Comparison of ENCODE assay signal across 8 cellular contexts in genomic region chr5:39547548-39548154, GRCh38.
DNase-seq lines count a peak whose midpoint lies in the region; ATAC-seq, FAIRE-seq and TF ChIP-seq lines count a peak whose summit lies in the region.

No MANE protein-coding gene starts in this region.

- no peak overlapping the region for H3K27ac ChIP-seq in adrenal gland
- H3K27ac ChIP-seq in gastrocnemius medialis, result no peak overlapping the region

- TF ChIP-seq POLR2A in adrenal gland (IDR thresholded peaks at IDR 0.05), result no peak
- TF ChIP-seq POLR2A in gastrocnemius medialis (IDR thresholded peaks at IDR 0.05), result no peak

- intact Hi-C loops in adrenal gland (cut with DNase I) (loop anchor here (5.0 kb wide), 3 partner anchors 125 to 170 kb away; partner anchors contain the start of gene DAB2 (in 1 of the 2)), left ventricle myocardium superior (cut with micrococcal nuclease) (loop anchor here (2.0 kb wide), 1 partner anchor 171 kb away; no protein-coding TSS in a partner anchor), gastrocnemius medialis (cut with DNase I; ENCODE audit: low total_unique reads) (loop anchor here (1.0 kb wide), 1 partner anchor 171 kb away; no protein-coding TSS in a partner anchor)

- ATAC-seq in left ventricle myocardium superior, result peak; percentile 85
- ATAC-seq in gastrocnemius medialis, result peak; percentile 64 to 65
- no peak for ATAC-seq in HG03439 (IDR thresholded peaks at IDR 0.05; ENCODE audit: unreplicated experiment)

- DNase-seq in A172 (ENCODE audit: low spot score) (peak; percentile 63), NCI-H2081 (lab: John Stamatoyannopoulos, UW) (peak; percentile 80), adrenal gland (peak in 5 of 7 donors; percentile 32 to 66 (median 50)), left ventricle myocardium superior (no peak), gastrocnemius medialis (peak in 1 of 2 donors; percentile 11), DMS79 treated with DMSO at 0.1 percent for 48 hours (lab: John Stamatoyannopoulos, UW) (no peak)

- FAIRE-seq in G401.6 (lab: Jason Lieb, UNC), result peak; percentile 3

- H3K4me1 ChIP-seq in adrenal gland (replicated peaks in 1 of 2) (no peaks in the 10 kb centered on the region), gastrocnemius medialis (peaks cover 0 to 1% of the 10 kb centered on the region in 2 donors)

- in situ Hi-C loops in gastrocnemius medialis (cut with MboI; ENCODE audit: low sequenced_read_pairs in 4 of 4), result loop anchor here (5.0 to 25.0 kb wide), 5 partner anchors 160 to 333 kb away; partner anchors contain the start of gene FYB1 (in 1 of the 4)

- H3K4me3 ChIP-seq in adrenal gland (peak overlapping the region in 1 of 4 donors; percentile 45), gastrocnemius medialis (peak overlapping the region in 1 of 4 donors; percentile 7)

- H3K36me3 ChIP-seq in adrenal gland (replicated peaks in 1 of 2) (no peaks in the 10 kb centered on the region), gastrocnemius medialis (no peaks in the 10 kb centered on the region)

- H3K9me3 ChIP-seq in adrenal gland (replicated peaks in 1 of 3), result no peaks in the 10 kb centered on the region
- H3K9me3 ChIP-seq in gastrocnemius medialis, result no peaks in the 10 kb centered on the region

- WGBS in adrenal gland, 4 donors, result 1 to 2% (median 1%) methylated on average over 9 of the region's 9 CpGs

- H3K27me3 ChIP-seq in adrenal gland (no peaks in the 10 kb centered on the region), gastrocnemius medialis (no peaks in the 10 kb centered on the region)

- TF ChIP-seq CTCF in adrenal gland (IDR thresholded peaks at IDR 0.05) (peak; percentile 42 to 86 (median 80)), gastrocnemius medialis (IDR thresholded peaks at IDR 0.05 in 4 of 5, conservative IDR thresholded peaks at IDR 0.05 in 1 of 5) (peak; percentile 16 to 76 (median 61))

Comparison
In these comparisons a context has a peak if more than half of its experiments do, and no peak if none do; other contexts are left out.
1. DNase-seq: peak in A172 (single experiment), NCI-H2081 (2 of 2) and adrenal gland (5 of 7); none in left ventricle myocardium superior (single experiment) and DMS79 treated with DMSO at 0.1 percent for 48 hours (single experiment).